In the genomic region with DNA sequence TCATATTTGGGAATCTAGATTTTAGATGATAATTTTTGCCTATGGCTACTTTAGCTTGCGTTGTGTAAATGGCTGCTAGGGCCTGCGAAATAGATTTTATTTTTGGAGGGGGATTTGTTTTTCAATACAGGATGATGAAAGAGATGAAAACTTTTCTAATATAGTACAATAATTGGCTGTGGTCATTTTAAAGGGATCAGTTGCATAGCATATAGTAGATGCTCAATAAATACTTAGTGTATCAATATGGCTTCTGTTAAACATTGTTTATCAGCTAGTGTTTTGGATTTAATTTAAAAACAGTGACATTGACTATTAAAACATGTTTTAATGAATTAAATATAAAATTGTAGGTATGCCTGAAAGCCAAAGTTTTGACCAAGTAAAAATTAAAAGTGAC, we compare ENCODE assay signal across 18 cellular contexts. TPM values are rescaled to one million over a fixed set of nuclear protein-coding genes. Genes with fewer than 3 reads are reported as not detected.
DNase-seq lines count a peak whose midpoint lies in the region; ATAC-seq, FAIRE-seq and TF ChIP-seq lines count a peak whose summit lies in the region.
"Had no signal": no experiment of that assay in that cellular context is flagged by ENCODE, and none has a peak within 500 bp of the region (broad histone marks: within the 10 kb centered on the region; RNA-seq: fewer than 3 reads in every experiment).

No MANE protein-coding gene starts in this region.

- H3K36me3 Mint-ChIP-seq in natural killer cell, result no peaks in the 10 kb centered on the region
- peaks cover 22% of the 10 kb centered on the region for H3K36me3 Mint-ChIP-seq in natural killer cell treated with Interleukin-12 subunit alpha and Interleukin-12 subunit beta and Interleukin-15 and Interleukin-18, amount 100 ng/mL, for 72 hours

- H3K9me2 ChIP-seq in PC-3 (replicated peaks; ENCODE audit: low read length), result no peaks in the 10 kb centered on the region

- DNase-seq in natural killer cell (no peak), RWPE1 (ENCODE audit: low spot score) (no peak), K562 (ENCODE audit: extremely low read depth in 1 of 4, low spot score in 3 of 4) (no peak), NCI-H226 (no peak), HAP-1 (ENCODE audit: low spot score in 2 of 2) (no peak), PC-3 (no peak)
- no peak for DNase-seq in natural killer cell treated with Interleukin-12 subunit alpha and Interleukin-12 subunit beta and Interleukin-15 and Interleukin-18, amount 100 ng/mL, for 72 hours (ENCODE audit: low spot score)
- DNase-seq: activated CD4-positive, alpha-beta T cell treated with anti-CD3 and anti-CD28 coated beads for 4 hours; activated naive CD4-positive, alpha-beta T cell treated with anti-CD3 and anti-CD28 coated beads, Interleukin-2, amount 50 U/mL, for 16 hours; DMS53; effector CD4-positive, alpha-beta T cell; foreskin keratinocyte; Karpas-422; NCI-H1694; SHP77; uterus had no signal

- no peak for TF ChIP-seq EP300 in K562 (IDR thresholded peaks at IDR 0.05; ENCODE audit: low read length)

- ATAC-seq in natural killer cell (no peak), K562 (no peak), PC-3 (no peak)
- no peak for ATAC-seq in natural killer cell treated with Interleukin-12 subunit alpha and Interleukin-12 subunit beta and Interleukin-15 and Interleukin-18, amount 100 ng/mL, for 72 hours
- ATAC-seq: foreskin keratinocyte had no signal

- H3K4me2 ChIP-seq in K562 (ENCODE audit: insufficient read depth, low read length) (no peak overlapping the region), PC-3 (ENCODE audit: low read length) (no peak overlapping the region)

- POLR2A ChIA-PET in RWPE1 (lab: Yijun Ruan, JAX; ENCODE audit: low non-redundant PET), result interaction anchor here (1.7 kb wide), 1 partner anchor 10 kb away, joined by 5 read pairs; no protein-coding TSS in a partner anchor
- POLR2A ChIA-PET in K562 (lab: Yijun Ruan, JAX), result interaction anchor here (0.7 to 8.3 kb wide), 2 partner anchors 10 kb away, joined by 3 to 50 read pairs; no protein-coding TSS in a partner anchor
- POLR2A ChIA-PET in PC-3 (lab: Charles Lee; ENCODE audit: unreplicated experiment), result no interaction called here

- H3K27ac ChIP-seq in RWPE1, result 0 out of 2 replicates have a peak overlapping the region, but pooled peaks have one; percentile 33
- H3K27ac ChIP-seq in K562 (ENCODE audit: extremely low read depth, low read depth, low read length), result no peak overlapping the region; the same call in 2 of the 3 replicates
- no peak overlapping the region for H3K27ac ChIP-seq in PC-3 (ENCODE audit: low read length)
- H3K27ac ChIP-seq: foreskin keratinocyte, prostate gland, uterus had no signal

- CTCF ChIA-PET in RWPE1 (lab: Yijun Ruan, JAX) (interaction anchor here (0.6 to 0.7 kb wide), 2 partner anchors 84 to 1275 kb away, joined by 4 to 5 read pairs; no protein-coding TSS in a partner anchor), K562 (lab: Yijun Ruan, JAX; ENCODE audit: low intra/inter-chr PET ratio) (no interaction called here), PC-3 (lab: Charles Lee) (no interaction called here)

- no peaks in the 10 kb centered on the region for H3K9me3 Mint-ChIP-seq in natural killer cell
- H3K9me3 Mint-ChIP-seq in natural killer cell treated with Interleukin-12 subunit alpha and Interleukin-12 subunit beta and Interleukin-15 and Interleukin-18, amount 100 ng/mL, for 72 hours, result no peaks in the 10 kb centered on the region

- H3K9me3 ChIP-seq in K562 (replicated peaks; ENCODE audit: control insufficient read depth, insufficient read depth, low read depth, low read length) (no peaks in the 10 kb centered on the region), HAP-1 (no peaks in the 10 kb centered on the region), PC-3 (ENCODE audit: low read length) (no peaks in the 10 kb centered on the region)
- H3K9me3 ChIP-seq: prostate gland, uterus had no signal

- intact Hi-C loops in natural killer cell (cut with micrococcal nuclease), result no loop called here
- intact Hi-C loops in K562 (cut with micrococcal nuclease), result no loop called here
- intact Hi-C loops in PC-3 (cut with micrococcal nuclease), result no loop called here

- no peaks in the 10 kb centered on the region for H3K27me3 ChIP-seq in K562 (ENCODE audit: control insufficient read depth in 2 of 2, insufficient read depth in 2 of 2, low read length in 2 of 2)
- no peaks in the 10 kb centered on the region for H3K27me3 ChIP-seq in HAP-1 (ENCODE audit: low read depth)
- H3K27me3 ChIP-seq in PC-3 (ENCODE audit: low read length), result no peaks in the 10 kb centered on the region
- H3K27me3 ChIP-seq: foreskin keratinocyte, uterus had no signal

- H3K4me1 Mint-ChIP-seq in natural killer cell, result peaks cover 53 to 54% of the 10 kb centered on the region in 2 donors
- peaks cover 38 to 50% of the 10 kb centered on the region in 2 donors for H3K4me1 Mint-ChIP-seq in natural killer cell treated with Interleukin-12 subunit alpha and Interleukin-12 subunit beta and Interleukin-15 and Interleukin-18, amount 100 ng/mL, for 72 hours (ENCODE audit: low read depth in 2 of 2)

- H3K27ac Mint-ChIP-seq in natural killer cell, result peak overlapping the region; percentile 29 to 43
- H3K27ac Mint-ChIP-seq in natural killer cell treated with Interleukin-12 subunit alpha and Interleukin-12 subunit beta and Interleukin-15 and Interleukin-18, amount 100 ng/mL, for 72 hours, result peak overlapping the region in 1 of 2 donors; percentile 47

- H3K4me3 ChIP-seq in K562 (no peak overlapping the region), HAP-1 (no peak overlapping the region), PC-3 (ENCODE audit: low read length) (no peak overlapping the region)
- H3K4me3 ChIP-seq: prostate gland, uterus had no signal

- H3K4me3 Mint-ChIP-seq in natural killer cell, result no peak overlapping the region
- no peak overlapping the region for H3K4me3 Mint-ChIP-seq in natural killer cell treated with Interleukin-12 subunit alpha and Interleukin-12 subunit beta and Interleukin-15 and Interleukin-18, amount 100 ng/mL, for 72 hours

- TF ChIP-seq RAD21 in K562 (CRISPR knock-in tag; conservative IDR thresholded peaks at IDR 0.05 in 1 of 2, IDR thresholded peaks at IDR 0.05 in 1 of 2), result no peak

- FAIRE-seq in K562 (lab: Jason Lieb, UNC), result no peak
- FAIRE-seq: HTR-8/SVneo had no signal

- H3K9ac ChIP-seq in K562 (ENCODE audit: insufficient read depth in 1 of 2, low read depth in 2 of 2, low read length in 2 of 2), result no peak overlapping the region
- H3K9ac ChIP-seq in PC-3 (ENCODE audit: low read length), result no peak overlapping the region

- no TSS peak for BruUV-seq in K562 (replicated peaks; lab: Mats Ljungman, UMichigan)
- no TSS peak for BruUV-seq in PC-3 (replicated peaks; lab: Mats Ljungman, UMichigan)

- H3K79me2 ChIP-seq in K562 (ENCODE audit: control insufficient read depth, insufficient read depth, low read length) (peaks cover 99% of the 10 kb centered on the region), PC-3 (ENCODE audit: low read length) (peaks cover 99% of the 10 kb centered on the region)

- H3K27me3 Mint-ChIP-seq in natural killer cell (ENCODE audit: low read depth in 2 of 2), result no peaks in the 10 kb centered on the region
- no peaks in the 10 kb centered on the region for H3K27me3 Mint-ChIP-seq in natural killer cell treated with Interleukin-12 subunit alpha and Interleukin-12 subunit beta and Interleukin-15 and Interleukin-18, amount 100 ng/mL, for 72 hours

- H3K9me1 ChIP-seq in K562 (ENCODE audit: control insufficient read depth, insufficient read depth, low read length), result no peaks in the 10 kb centered on the region

- no peak for TF ChIP-seq POLR2A in K562 (conservative IDR thresholded peaks at IDR 0.05)

- WGBS in K562 (ENCODE audit: insufficient coverage, low coverage, missing lambda C conversion rate), result 65% methylated on average over 2 of the region's 2 CpGs

- in situ Hi-C loops in K562 (cut with MboI), result no loop called here
- in situ Hi-C loops in HAP-1 (cut with MboI; ENCODE audit: low sequenced_read_pairs), result no loop called here

- H2AFZ ChIP-seq in K562 (ENCODE audit: low read depth, low read length), result no peak overlapping the region
- no peak overlapping the region for H2AFZ ChIP-seq in PC-3 (ENCODE audit: low read length)

- H3K36me3 ChIP-seq in K562 (ENCODE audit: control insufficient read depth, insufficient read depth, low read length), result peaks cover 97% of the 10 kb centered on the region
- H3K36me3 ChIP-seq in HAP-1 (replicated peaks), result peaks cover 75% of the 10 kb centered on the region
- peaks cover 86% of the 10 kb centered on the region for H3K36me3 ChIP-seq in PC-3 (ENCODE audit: low read depth, low read length)
- H3K36me3 ChIP-seq: prostate gland, uterus had no signal

- H4K20me1 ChIP-seq in K562 (replicated peaks; ENCODE audit: control insufficient read depth, insufficient read depth, low read length) (no peaks in the 10 kb centered on the region), PC-3 (ENCODE audit: low read length) (no peaks in the 10 kb centered on the region)

- no peaks in the 10 kb centered on the region for H3F3A ChIP-seq in PC-3 (ENCODE audit: low read length, unreplicated experiment)

- no peak for TF ChIP-seq CTCF in natural killer cell (IDR thresholded peaks at IDR 0.05)
- TF ChIP-seq CTCF in RWPE1 (conservative IDR thresholded peaks at IDR 0.05; ENCODE audit: low read depth), result no peak
- no peak for TF ChIP-seq CTCF in K562 (IDR thresholded peaks at IDR 0.05 in 2 of 3, conservative IDR thresholded peaks at IDR 0.05 in 1 of 3; ENCODE audit: insufficient read depth in 2 of 3, low read depth in 1 of 3, low read length in 3 of 3)
- TF ChIP-seq CTCF in PC-3 (conservative IDR thresholded peaks at IDR 0.05; ENCODE audit: low read depth, low read length), result no peak

- no peaks in the 10 kb centered on the region for H3K4me1 ChIP-seq in K562 (replicated peaks in 1 of 2; ENCODE audit: control insufficient read depth in 2 of 2, insufficient read depth in 2 of 2, low read length in 2 of 2)
- peaks cover 3% of the 10 kb centered on the region; the same call in 1 of the 2 replicates for H3K4me1 ChIP-seq in HAP-1
- H3K4me1 ChIP-seq in PC-3 (ENCODE audit: insufficient read depth, low read length), result no peaks in the 10 kb centered on the region
- H3K4me1 ChIP-seq: prostate gland had no signal

RNA-seq across cellular contexts. Expression of a gene that starts 6.9 kb away (rescaled TPM):
- total RNA-seq in natural killer cell (100 to 1,000 TPM; 418 to 449 (median 441) TPM), K562 (2014; rRNA removed) (38.9 and 47.3 TPM in 2 replicates), K562 (2014; rRNA removed; fragmentation: Illumina TruSeq; extraction: Trizol) (59.0 and 66.0 TPM in 2 replicates), K562 (2015; rRNA removed; fragmentation: Illumina TruSeq; extraction: Trizol) (45.5 and 49.7 TPM in 2 replicates), K562 (2021) (57.8 and 61.9 TPM in 2 replicates), PC-3 (2014; rRNA removed) (42.7 and 50.6 TPM in 2 replicates)
- total RNA-seq in natural killer cell treated with Interleukin-12 subunit alpha and Interleukin-12 subunit beta and Interleukin-15 and Interleukin-18, amount 100 ng/mL, for 72 hours, result 100 to 1,000 TPM; 177 to 180 TPM
- total RNA-seq in K562 (2011; cell fraction: chromatin; rRNA removed; ENCODE audit: low replicate concordance), result 221 and 585 TPM in 2 replicates
- 101 and 147 TPM in 2 replicates for total RNA-seq in K562 (2011; cell fraction: nucleolus; rRNA removed)
- total RNA-seq in K562 (2011; cell fraction: nucleoplasm; rRNA removed), result 282 and 390 TPM in 2 replicates
- polyA plus RNA-seq in K562 (2011; rRNA removed) (56.2 and 63.4 TPM in 2 replicates), K562 (2014; fragmentation: Illumina TruSeq; extraction: Trizol) (57.6 and 70.8 TPM in 2 replicates), K562 (2014; fragmentation: Nextera tagmentation; extraction: Ambion mirVana) (10 to 100 TPM; 50.0 to 53.6 TPM), K562 (2014; rRNA removed) (55.3 and 61.3 TPM in 2 replicates)
- polyA plus RNA-seq in K562 (2011; cell fraction: cytosol; rRNA removed), result 32.8 and 58.4 TPM in 2 replicates
- polyA plus RNA-seq in K562 (2011; cell fraction: nucleus; rRNA removed), result 192 and 194 TPM in 2 replicates
- 33.7 and 57.7 TPM in 2 replicates for polyA plus RNA-seq in K562 (2012)
- polyA minus RNA-seq in K562 (2011; rRNA and poly(A)+ RNA removed), result 167 and 232 TPM in 2 replicates
- 39.1 and 51.9 TPM in 2 replicates for polyA minus RNA-seq in K562 (2011; cell fraction: cytosol; rRNA and poly(A)+ RNA removed)
- 209 and 435 TPM in 2 replicates for polyA minus RNA-seq in K562 (2011; cell fraction: nucleus; rRNA and poly(A)+ RNA removed)
